In the genomic region with DNA sequence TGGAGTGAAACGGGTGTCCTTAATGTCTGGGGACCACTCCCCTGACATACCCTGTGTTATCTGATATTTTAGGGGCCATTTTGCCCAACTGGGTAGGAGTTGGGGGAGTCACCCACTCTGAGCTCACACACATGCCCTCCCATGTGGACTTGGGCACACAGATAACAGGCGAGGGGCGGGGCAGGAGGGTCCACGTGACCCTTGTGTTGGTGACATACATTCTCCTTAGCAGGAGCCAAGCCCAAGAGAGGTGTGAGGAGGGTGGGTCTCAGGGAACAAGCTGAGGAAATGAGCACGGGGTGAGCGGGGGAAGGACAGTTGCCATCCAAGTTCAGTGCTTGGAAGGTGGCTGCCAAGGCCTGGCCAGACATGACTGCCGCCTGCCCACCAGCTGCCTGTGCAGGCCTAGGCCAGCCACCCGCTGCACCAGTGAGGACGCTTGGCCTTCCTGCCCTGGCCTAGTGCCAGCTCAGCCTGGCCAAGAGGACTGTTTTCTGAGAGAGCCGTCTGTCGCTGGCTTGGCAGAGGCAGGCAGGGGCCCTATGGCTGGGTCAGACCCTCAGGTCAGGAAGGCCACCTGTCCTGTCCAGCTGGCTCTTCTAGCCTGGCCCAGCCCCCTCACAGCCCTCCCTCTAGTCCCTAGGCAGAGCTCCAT, we compare ENCODE assay signal across 9 cellular contexts. TPM values are rescaled to one million over a fixed set of nuclear protein-coding genes. Genes with fewer than 3 reads are reported as not detected.
A peak's percentile ranks its signal among the peaks of the same experiment; 100 is the strongest.
DNase-seq lines count a peak whose midpoint lies in the region; ATAC-seq, FAIRE-seq and TF ChIP-seq lines count a peak whose summit lies in the region.
"Had no signal": no experiment of that assay in that cellular context is flagged by ENCODE, and none has a peak within 500 bp of the region (broad histone marks: within the 10 kb centered on the region; RNA-seq: fewer than 3 reads in every experiment).

No MANE protein-coding gene starts in this region.

- intact Hi-C loops in endothelial cell of umbilical vein (cut with micrococcal nuclease), result no loop called here

- H3K9me3 ChIP-seq in BE2C, result no peaks in the 10 kb centered on the region
- H3K9me3 ChIP-seq in endothelial cell of umbilical vein (replicated peaks; ENCODE audit: control insufficient read depth, insufficient read depth, low read length), result no peaks in the 10 kb centered on the region

- H3K4me1 ChIP-seq in BE2C, result peaks cover 53% of the 10 kb centered on the region
- no peaks in the 10 kb centered on the region for H3K4me1 ChIP-seq in endothelial cell of umbilical vein (ENCODE audit: control insufficient read depth, extremely low read depth, insufficient read depth, low read length)

- DNase-seq in BE2C (peak; percentile 84), OCI-M1 (lab: John Stamatoyannopoulos, UW) (peak; percentile 41), endothelial cell of umbilical vein (ENCODE audit: low read depth, low spot score) (peak; percentile 40), myocyte (ENCODE audit: low read depth) (peak; percentile 76), NCI-H2081 treated with DMSO at 0.1 percent for 48 hours (lab: John Stamatoyannopoulos, UW) (no peak), NCI-H226 (no peak), activated gamma-delta T cell (lab: John Stamatoyannopoulos, UW) (no peak)

- no peak overlapping the region for H3K27ac ChIP-seq in endothelial cell of umbilical vein (ENCODE audit: insufficient read depth, low read depth, low read length)

- H3K9me1 ChIP-seq in endothelial cell of umbilical vein (replicated peaks; ENCODE audit: control insufficient read depth, extremely low read depth, insufficient read depth, low read length), result no peaks in the 10 kb centered on the region

- H2AFZ ChIP-seq in endothelial cell of umbilical vein (ENCODE audit: low read depth, low read length), result no peak overlapping the region

- no peaks in the 10 kb centered on the region for H4K20me1 ChIP-seq in endothelial cell of umbilical vein (replicated peaks; ENCODE audit: control insufficient read depth, extremely low read depth, insufficient read depth, low read length)

- TF ChIP-seq POLR2A in endothelial cell of umbilical vein (IDR thresholded peaks at IDR 0.05; ENCODE audit: low read depth, low read length), result no peak

- ATAC-seq in GM18907 (IDR thresholded peaks at IDR 0.05; ENCODE audit: unreplicated experiment), result no peak

- no peak overlapping the region for H3K4me2 ChIP-seq in endothelial cell of umbilical vein (ENCODE audit: insufficient read depth, low read length)

- TF ChIP-seq CTCF in BE2C (IDR thresholded peaks at IDR 0.05; ENCODE audit: low read depth, low read length), result no peak
- no peak for TF ChIP-seq CTCF in endothelial cell of umbilical vein (IDR thresholded peaks at IDR 0.05; ENCODE audit: extremely low read depth in 1 of 2, insufficient read depth in 1 of 2, low read depth in 1 of 2, low read length in 2 of 2)

- dilution Hi-C loops in endothelial cell of umbilical vein (cut with MboI; ENCODE audit: extremely low pct_ligation_motif_present, low sequenced_read_pairs), result no loop called here

- CTCF ChIA-PET in endothelial cell of umbilical vein (lab: Charles Lee), result interaction anchor here (1.2 kb wide), 1 partner anchor 43 kb away, joined by 4 read pairs; no protein-coding TSS in a partner anchor

- H3K79me2 ChIP-seq in endothelial cell of umbilical vein (ENCODE audit: control insufficient read depth, insufficient read depth, low read length), result no peaks in the 10 kb centered on the region

- no peaks in the 10 kb centered on the region for H3K36me3 ChIP-seq in BE2C
- H3K36me3 ChIP-seq in endothelial cell of umbilical vein (ENCODE audit: control insufficient read depth in 2 of 2, extremely low read depth in 1 of 2, insufficient read depth in 2 of 2, low read length in 2 of 2), result no peaks in the 10 kb centered on the region

- BruUV-seq in endothelial cell of umbilical vein (replicated peaks; lab: Mats Ljungman, UMichigan), result no TSS peak

- H3K4me3 ChIP-seq in BE2C (ENCODE audit: low read depth, low read length) (no peak overlapping the region), endothelial cell of umbilical vein (replicated peaks in 1 of 3; ENCODE audit: insufficient read depth in 1 of 3, low read depth in 1 of 3, low read length in 3 of 3) (no peak overlapping the region)

- POLR2A ChIA-PET in endothelial cell of umbilical vein (lab: Charles Lee), result interaction anchor here (0.6 kb wide), 1 partner anchor 1110 kb away, joined by 7 read pairs; no protein-coding TSS in a partner anchor

- H3K27me3 ChIP-seq in BE2C, result no peaks in the 10 kb centered on the region
- no peaks in the 10 kb centered on the region for H3K27me3 ChIP-seq in endothelial cell of umbilical vein (ENCODE audit: control insufficient read depth in 2 of 2, insufficient read depth in 2 of 2, low read length in 2 of 2)

- no peak for FAIRE-seq in endothelial cell of umbilical vein (lab: Jason Lieb, UNC)
- FAIRE-seq: colon had no signal

- H3K9ac ChIP-seq in endothelial cell of umbilical vein (replicated peaks; ENCODE audit: extremely low read depth, insufficient read depth, low read length), result no peak overlapping the region

TF ChIP-seq in endothelial cell of umbilical vein, 7 proteins besides CTCF, POLR2A, EP300 and RAD21:
- TF ChIP-seq MYC (IDR thresholded peaks at IDR 0.05; ENCODE audit: low read depth, low read length), result no peak

RNA-seq across cellular contexts. Expression of gene TMEM115, which starts 31.3 kb away (rescaled TPM):
- polyA plus RNA-seq in BE2C (2012; ENCODE audit: insufficient read depth, insufficient read length, low read depth), result 60.3 TPM
- 43.2 and 44.7 TPM in 2 replicates for total RNA-seq in endothelial cell of umbilical vein
- polyA plus RNA-seq in endothelial cell of umbilical vein, result 65.5 and 90.1 TPM in 2 replicates
- 42.2 and 49.0 TPM in 2 replicates for polyA plus RNA-seq in endothelial cell of umbilical vein (2011; cell fraction: cytosol; rRNA removed)
- polyA plus RNA-seq in endothelial cell of umbilical vein (2011; cell fraction: nucleus; rRNA removed), result 23.7 and 24.7 TPM in 2 replicates
- 27.7 and 28.8 TPM in 2 replicates for polyA plus RNA-seq in endothelial cell of umbilical vein (2012)
- polyA minus RNA-seq in endothelial cell of umbilical vein, result 45.9 and 53.4 TPM in 2 replicates
- 25.6 TPM for polyA minus RNA-seq in endothelial cell of umbilical vein (2011; cell fraction: cytosol; rRNA and poly(A)+ RNA removed)
- 16.8 and 19.9 TPM in 2 replicates for polyA minus RNA-seq in endothelial cell of umbilical vein (2011; cell fraction: nucleus; rRNA and poly(A)+ RNA removed)
- total RNA-seq in myocyte, result 61.7 and 69.0 TPM in 2 replicates
- 53.0 TPM for polyA plus RNA-seq in myocyte (2012)

RNA-seq across cellular contexts. Expression of gene CYB561D2, which starts 40.0 kb away (rescaled TPM):
- polyA plus RNA-seq in BE2C (2012; ENCODE audit: insufficient read depth, insufficient read length, low read depth), result 56.7 TPM
- 13.6 and 16.3 TPM in 2 replicates for total RNA-seq in endothelial cell of umbilical vein
- polyA plus RNA-seq in endothelial cell of umbilical vein, result 46.0 and 55.8 TPM in 2 replicates
- polyA plus RNA-seq in endothelial cell of umbilical vein (2011; cell fraction: cytosol; rRNA removed), result 24.4 and 27.2 TPM in 2 replicates
- 22.0 and 22.2 TPM in 2 replicates for polyA plus RNA-seq in endothelial cell of umbilical vein (2011; cell fraction: nucleus; rRNA removed)
- 12.0 and 17.1 TPM in 2 replicates for polyA plus RNA-seq in endothelial cell of umbilical vein (2012)
- polyA minus RNA-seq in endothelial cell of umbilical vein, result 20.8 TPM in 2 replicates
- polyA minus RNA-seq in endothelial cell of umbilical vein (2011; cell fraction: cytosol; rRNA and poly(A)+ RNA removed), result 11.3 TPM
- polyA minus RNA-seq in endothelial cell of umbilical vein (2011; cell fraction: nucleus; rRNA and poly(A)+ RNA removed), result 6.3 and 8.8 TPM in 2 replicates
- 16.7 and 25.2 TPM in 2 replicates for total RNA-seq in myocyte
- polyA plus RNA-seq in myocyte (2012), result 25.9 TPM

RNA-seq across cellular contexts. Expression of gene NPRL2, which starts 40.1 kb away (rescaled TPM):
- 82.1 TPM for polyA plus RNA-seq in BE2C (2012; ENCODE audit: insufficient read depth, insufficient read length, low read depth)
- total RNA-seq in endothelial cell of umbilical vein, result 13.4 and 14.5 TPM in 2 replicates
- polyA plus RNA-seq in endothelial cell of umbilical vein, result 30.6 and 33.5 TPM in 2 replicates
- 24.0 and 27.3 TPM in 2 replicates for polyA plus RNA-seq in endothelial cell of umbilical vein (2011; cell fraction: cytosol; rRNA removed)
- polyA plus RNA-seq in endothelial cell of umbilical vein (2011; cell fraction: nucleus; rRNA removed), result 58.0 and 76.5 TPM in 2 replicates
- 16.5 and 17.1 TPM in 2 replicates for polyA plus RNA-seq in endothelial cell of umbilical vein (2012)
- 24.1 and 26.4 TPM in 2 replicates for polyA minus RNA-seq in endothelial cell of umbilical vein
- polyA minus RNA-seq in endothelial cell of umbilical vein (2011; cell fraction: cytosol; rRNA and poly(A)+ RNA removed), result 8.7 TPM
- 10.7 and 13.7 TPM in 2 replicates for polyA minus RNA-seq in endothelial cell of umbilical vein (2011; cell fraction: nucleus; rRNA and poly(A)+ RNA removed)
- 24.6 and 27.6 TPM in 2 replicates for total RNA-seq in myocyte
- 30.5 TPM for polyA plus RNA-seq in myocyte (2012)

RNA-seq across cellular contexts. Expression of gene ZMYND10, which starts 45.1 kb away (rescaled TPM):
- polyA plus RNA-seq in BE2C (2012; ENCODE audit: insufficient read depth, insufficient read length, low read depth), result 2.0 TPM
- 0.38 and 0.51 TPM in 2 replicates for total RNA-seq in endothelial cell of umbilical vein
- polyA plus RNA-seq in endothelial cell of umbilical vein, result 0.25 and 0.33 TPM in 2 replicates
- polyA plus RNA-seq in endothelial cell of umbilical vein (2011; cell fraction: cytosol; rRNA removed), result 0.18 and 0.25 TPM in 2 replicates
- 0.49 and 0.75 TPM in 2 replicates for polyA plus RNA-seq in endothelial cell of umbilical vein (2011; cell fraction: nucleus; rRNA removed)
- polyA plus RNA-seq in endothelial cell of umbilical vein (2012), result 0.12 TPM in 1 of 2 replicates, not detected in the other
- not detected in 2 replicates for polyA minus RNA-seq in endothelial cell of umbilical vein
- polyA minus RNA-seq in endothelial cell of umbilical vein (2011; cell fraction: cytosol; rRNA and poly(A)+ RNA removed), result not detected
- polyA minus RNA-seq in endothelial cell of umbilical vein (2011; cell fraction: nucleus; rRNA and poly(A)+ RNA removed), result 0.19 and 0.48 TPM in 2 replicates
- total RNA-seq in myocyte, result 0.19 and 0.47 TPM in 2 replicates
- 1.8 TPM for polyA plus RNA-seq in myocyte (2012)

RNA-seq across cellular contexts. Expression of gene RASSF1, which starts 50.0 kb away (rescaled TPM):
- 36.7 TPM for polyA plus RNA-seq in BE2C (2012; ENCODE audit: insufficient read depth, insufficient read length, low read depth)
- total RNA-seq in endothelial cell of umbilical vein, result 27.0 and 31.9 TPM in 2 replicates
- polyA plus RNA-seq in endothelial cell of umbilical vein, result 52.2 and 59.7 TPM in 2 replicates
- polyA plus RNA-seq in endothelial cell of umbilical vein (2011; cell fraction: cytosol; rRNA removed), result 48.7 and 57.4 TPM in 2 replicates
- polyA plus RNA-seq in endothelial cell of umbilical vein (2011; cell fraction: nucleus; rRNA removed), result 46.5 and 64.6 TPM in 2 replicates
- polyA plus RNA-seq in endothelial cell of umbilical vein (2012), result 17.7 and 24.5 TPM in 2 replicates
- 14.7 and 20.1 TPM in 2 replicates for polyA minus RNA-seq in endothelial cell of umbilical vein
- 22.3 TPM for polyA minus RNA-seq in endothelial cell of umbilical vein (2011; cell fraction: cytosol; rRNA and poly(A)+ RNA removed)
- 18.0 and 21.2 TPM in 2 replicates for polyA minus RNA-seq in endothelial cell of umbilical vein (2011; cell fraction: nucleus; rRNA and poly(A)+ RNA removed)
- 9.0 and 16.2 TPM in 2 replicates for total RNA-seq in myocyte
- polyA plus RNA-seq in myocyte (2012), result 23.5 TPM

Comparison
In these comparisons a context has a peak if more than half of its experiments do, and no peak if none do; other contexts are left out.
1. DNase-seq: peak in BE2C (single experiment), OCI-M1 (single experiment), endothelial cell of umbilical vein (single experiment) and myocyte (single experiment); none in NCI-H2081 treated with DMSO at 0.1 percent for 48 hours (single experiment), NCI-H226 (single experiment) and activated gamma-delta T cell (single experiment).